Comparison of ENCODE assay signal across 11 cellular contexts in genomic region chr3:112334709-112335108, GRCh38. TPM values are rescaled to one million over a fixed set of nuclear protein-coding genes. Genes with fewer than 3 reads are reported as not detected.
DNase-seq lines count a peak whose midpoint lies in the region; ATAC-seq, FAIRE-seq and TF ChIP-seq lines count a peak whose summit lies in the region.
"Had no signal": no experiment of that assay in that cellular context is flagged by ENCODE, and none has a peak within 500 bp of the region (broad histone marks: within the 10 kb centered on the region; RNA-seq: fewer than 3 reads in every experiment).

No MANE protein-coding gene starts in this region.

- POLR2A ChIA-PET in CD4-positive, alpha-beta memory T cell (lab: Charles Lee; ENCODE audit: partially characterized antibody), result interaction anchor here (4.1 kb wide), 1 partner anchor 165 kb away, joined by 22 read pairs; the partner anchor contains the start of gene BTLA
- POLR2A ChIA-PET in T-cell (lab: Charles Lee), result no interaction called here

- H3K27ac ChIP-seq in CD4-positive, alpha-beta memory T cell (ENCODE audit: low read depth, low read length), result no peak overlapping the region
- H3K27ac ChIP-seq in pancreas, result peak overlapping the region in 1 of 4 donors; percentile 10
- H3K27ac ChIP-seq: SJSA1 had no signal

- no peaks in the 10 kb centered on the region for H3K9me3 Mint-ChIP-seq in CD4-positive, alpha-beta memory T cell
- H3K9me3 Mint-ChIP-seq in T-cell, result no peaks in the 10 kb centered on the region

- no peaks in the 10 kb centered on the region for H3K27me3 Mint-ChIP-seq in CD4-positive, alpha-beta memory T cell
- peaks cover 0 to 2% of the 10 kb centered on the region in 2 donors for H3K27me3 Mint-ChIP-seq in T-cell

- CTCF ChIA-PET in CD4-positive, alpha-beta memory T cell (lab: Charles Lee; ENCODE audit: partially characterized antibody), result interaction anchor here (1.1 to 2.7 kb wide), 9 partner anchors 13 to 223 kb away, joined by 3 to 13 read pairs (median 4); partner anchors contain the start of gene SLC9C1
- CTCF ChIA-PET in T-cell (lab: Charles Lee), result interaction anchor here (0.6 to 3.4 kb wide), 7 partner anchors 9 to 223 kb away, joined by 3 to 21 read pairs (median 7); no protein-coding TSS in a partner anchor

- H3K36me3 Mint-ChIP-seq in CD4-positive, alpha-beta memory T cell, result peaks cover 0 to 2% of the 10 kb centered on the region in 2 donors
- H3K36me3 Mint-ChIP-seq in T-cell, result no peaks in the 10 kb centered on the region

- H3K4me1 Mint-ChIP-seq in CD4-positive, alpha-beta memory T cell, result peaks cover 13 to 48% (median 36%) of the 10 kb centered on the region in 4 donors
- H3K4me1 Mint-ChIP-seq in T-cell, result peaks cover 44 to 49% (median 45%) of the 10 kb centered on the region in 3 donors

- intact Hi-C loops in CD4-positive, alpha-beta memory T cell (cut with micrococcal nuclease), result no loop called here
- intact Hi-C loops in pancreas (cut with DNase I), result no loop called here

- H3K36me3 ChIP-seq in CD4-positive, alpha-beta memory T cell (ENCODE audit: insufficient read depth, low read length), result no peaks in the 10 kb centered on the region
- H3K36me3 ChIP-seq in pancreas (no peaks in the 10 kb centered on the region), MG63 (no peaks in the 10 kb centered on the region)
- H3K36me3 ChIP-seq: SJSA1 had no signal

- DNase-seq in CD4-positive, alpha-beta memory T cell, result no peak
- DNase-seq in T-cell (no peak), fibroblast of the aortic adventitia (ENCODE audit: low read depth) (peak; percentile 70), pancreas (no peak), MG63 (no peak), NCI-H1105 treated with DMSO at 0.1 percent for 48 hours (lab: John Stamatoyannopoulos, UW) (no peak)
- DNase-seq: activated effector memory CD4-positive, alpha-beta T cell treated with Interleukin-2 at 50 U/mL for 16 hours; NCI-H226 had no signal

- peaks cover 27% of the 10 kb centered on the region for H3K4me1 ChIP-seq in CD4-positive, alpha-beta memory T cell (ENCODE audit: insufficient read depth, low read length)
- H3K4me1 ChIP-seq in pancreas, result no peaks in the 10 kb centered on the region
- H3K4me1 ChIP-seq: SJSA1 had no signal

- no peak for ATAC-seq in T-cell (replicated peaks in 1 of 4)
- no peak for ATAC-seq in pancreas
- no peak for ATAC-seq in GM21737 (IDR thresholded peaks at IDR 0.05; ENCODE audit: unreplicated experiment)
- ATAC-seq in HG02759 (IDR thresholded peaks at IDR 0.05; ENCODE audit: unreplicated experiment), result no peak

- H3K4me3 Mint-ChIP-seq in CD4-positive, alpha-beta memory T cell, result peak overlapping the region in 7 of 8 donors; percentile 29 to 93 (median 91)
- H3K4me3 Mint-ChIP-seq in T-cell, result peak overlapping the region; percentile 84 to 91 (median 88)

- H3K27ac Mint-ChIP-seq in CD4-positive, alpha-beta memory T cell, result peak overlapping the region in 2 of 7 donors; percentile 36 to 59
- H3K27ac Mint-ChIP-seq in T-cell, result peak overlapping the region; percentile 55 to 64

- no peaks in the 10 kb centered on the region for H3K9me3 ChIP-seq in CD4-positive, alpha-beta memory T cell (ENCODE audit: control insufficient read depth in 1 of 2, low read length in 2 of 2)
- H3K9me3 ChIP-seq in pancreas, result no peaks in the 10 kb centered on the region
- H3K9me3 ChIP-seq in MG63, result no peaks in the 10 kb centered on the region
- H3K9me3 ChIP-seq: SJSA1 had no signal

- FAIRE-seq in pancreas (lab: Jason Lieb, UNC), result peak; percentile 53

- TF ChIP-seq CTCF in fibroblast of the aortic adventitia (IDR thresholded peaks at IDR 0.05; ENCODE audit: insufficient read depth, low read length), result no peak
- no peak for TF ChIP-seq CTCF in pancreas (IDR thresholded peaks at IDR 0.05)

- no peak overlapping the region for H3K4me3 ChIP-seq in CD4-positive, alpha-beta memory T cell (ENCODE audit: low read length in 2 of 2)
- H3K4me3 ChIP-seq in fibroblast of the aortic adventitia (ENCODE audit: low read depth, low read length) (peak overlapping the region; percentile 68), pancreas (peak overlapping the region in 1 of 4 donors; percentile 40), MG63 (no peak overlapping the region)
- H3K4me3 ChIP-seq: SJSA1 had no signal

- WGBS in pancreas, 2 donors, result 49 to 50% methylated on average over 4 of the region's 4 CpGs

- H3K27me3 ChIP-seq in CD4-positive, alpha-beta memory T cell (ENCODE audit: insufficient read depth, low read length), result no peaks in the 10 kb centered on the region
- H3K27me3 ChIP-seq in pancreas (peaks cover 0 to 5% (median 0%) of the 10 kb centered on the region in 4 donors), MG63 (peaks cover 49% of the 10 kb centered on the region)

RNA-seq across cellular contexts. Expression of gene CD200, which starts 1.8 kb away (rescaled TPM):
- total RNA-seq in CD4-positive, alpha-beta memory T cell, result 1 to 10 TPM in 1 of 2 experiments, under 1 TPM in 1; 0.93 to 1.8 TPM
- 1 to 10 TPM in 1 of 2 donors, under 1 TPM in 1; 1.00 to 1.2 TPM for polyA plus RNA-seq in CD4-positive, alpha-beta memory T cell
- total RNA-seq in T-cell (1 to 10 TPM; 1.3 to 4.6 (median 2.2) TPM), fibroblast of the aortic adventitia (ENCODE audit: low replicate concordance) (3.3 and 3.7 TPM in 2 replicates), pancreas (1 to 10 TPM; 1.1 to 4.8 (median 2.5) TPM)
- polyA plus RNA-seq in pancreas, result 10 to 100 TPM in 1 of 2 donors, 1 to 10 TPM in 1; 3.4 to 22.2 TPM
- total RNA-seq in MG63 (2014; rRNA removed; shearing (Covaris generic); ENCODE audit: low replicate concordance), result 0.36 TPM in 1 of 2 replicates, not detected in the other
- total RNA-seq: SJSA1 had no signal

RNA-seq across cellular contexts. Expression of gene SLC9C1, which starts 40.7 kb away (rescaled TPM):
- not detected for total RNA-seq in CD4-positive, alpha-beta memory T cell
- not detected for polyA plus RNA-seq in CD4-positive, alpha-beta memory T cell
- total RNA-seq in T-cell (not detected), fibroblast of the aortic adventitia (ENCODE audit: low replicate concordance) (0.33 and 0.45 TPM in 2 replicates), pancreas (under 1 TPM in 1 of 6 donors, not detected in 5; 0.66 TPM)
- polyA plus RNA-seq in pancreas, result under 1 TPM in 1 of 2 donors, not detected in 1; 0.07 TPM
- not detected in 2 replicates for total RNA-seq in MG63 (2014; rRNA removed; shearing (Covaris generic); ENCODE audit: low replicate concordance)
- total RNA-seq: SJSA1 had no signal
